ENCODE assay signal across 8 cellular contexts in the genomic region with DNA sequence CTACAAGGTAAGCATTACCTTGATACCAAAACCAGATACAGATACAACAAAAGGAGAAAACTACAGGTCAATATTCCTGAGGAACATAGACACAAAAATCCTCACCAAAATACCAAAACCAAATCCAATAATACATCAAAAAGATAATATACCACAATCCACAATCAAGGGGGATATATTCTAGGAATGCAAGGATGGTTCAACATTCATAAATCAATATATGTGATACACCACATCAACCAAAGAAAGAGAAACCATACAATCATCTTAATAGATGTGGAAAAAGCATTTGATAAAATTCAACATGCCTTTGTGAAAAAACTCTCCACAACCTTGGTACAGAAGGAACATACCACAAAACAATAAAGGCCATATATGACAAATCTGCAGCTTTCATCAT. TPM values are rescaled to one million over a fixed set of nuclear protein-coding genes. Genes with fewer than 3 reads are reported as not detected.
"Had no signal": no experiment of that assay in that cellular context is flagged by ENCODE, and none has a peak within 500 bp of the region (broad histone marks: within the 10 kb centered on the region; RNA-seq: fewer than 3 reads in every experiment).

No MANE protein-coding gene starts in this region.

- FAIRE-seq: HepG2 had no signal

- H3K9me3 ChIP-seq: HAP-1 had no signal

- ATAC-seq: HCT116, HepG2 had no signal

- H3K27ac ChIP-seq: HL-60 had no signal

- H3K36me3 ChIP-seq: HAP-1 had no signal

- H3K4me3 ChIP-seq: HAP-1 had no signal

- H3K4me1 ChIP-seq: HAP-1 had no signal

- DNase-seq: GOT3, H7, HFFc6, KG1 had no signal

RNA-seq across cellular contexts. Expression of a gene that starts 28.4 kb away (rescaled TPM):
- polyA plus RNA-seq: HepG2 had no signal
